In the genomic region with DNA sequence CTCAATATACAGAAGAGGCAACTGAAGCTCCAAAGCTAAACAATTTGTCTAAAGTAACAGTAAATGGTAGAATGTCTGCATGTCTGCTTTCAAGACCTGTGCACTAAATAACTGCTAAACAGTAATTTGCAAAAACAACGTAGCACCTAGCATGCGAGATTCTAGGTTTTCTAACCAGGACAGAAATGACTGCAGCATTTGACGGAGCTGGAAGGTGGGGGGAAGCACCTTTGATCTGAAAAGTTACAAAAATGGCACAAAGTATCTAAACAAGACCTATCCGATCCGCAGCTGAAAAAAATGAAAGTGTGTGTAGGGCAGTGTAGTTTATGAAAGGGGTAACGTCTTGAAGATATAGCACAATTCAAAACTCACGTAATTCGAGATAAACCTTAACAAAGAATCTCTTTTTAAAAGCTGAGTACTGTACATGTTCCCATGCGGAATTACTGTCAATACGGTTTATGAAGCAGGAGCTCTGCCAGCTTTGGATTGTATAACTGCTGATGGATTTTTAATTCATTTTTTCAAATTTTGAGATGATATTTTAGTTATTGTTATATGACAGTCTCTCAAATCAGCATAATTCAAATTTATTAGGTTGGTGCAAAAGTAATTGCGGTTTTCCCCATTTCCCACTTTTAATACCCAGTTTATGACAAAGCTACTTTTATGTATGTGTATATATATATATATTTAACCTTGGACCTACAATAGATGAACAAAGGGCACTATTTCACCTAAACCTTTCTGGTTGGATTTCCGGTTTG, we compare ENCODE assay signal across 8 cellular contexts. TPM values are rescaled to one million over a fixed set of nuclear protein-coding genes. Genes with fewer than 3 reads are reported as not detected.
A peak's percentile ranks its signal among the peaks of the same experiment; 100 is the strongest.
DNase-seq lines count a peak whose midpoint lies in the region; ATAC-seq and TF ChIP-seq lines count a peak whose summit lies in the region.

No MANE protein-coding gene starts in this region.

- TF ChIP-seq CTCF in AG04449 (IDR thresholded peaks at IDR 0.05; ENCODE audit: insufficient read depth, low read length, missing control alignments) (no peak), brain (conservative IDR thresholded peaks at IDR 0.05) (no peak)

- CTCF ChIA-PET in AG04449 (lab: Yijun Ruan, JAX) = interaction anchor here (0.7 to 16.1 kb wide), 15 partner anchors 8 to 496 kb away, joined by 3 to 177 read pairs (median 5); a partner anchor contains a TSS

- H3K4me3 ChIP-seq in AG04449 (ENCODE audit: low read depth, low read length) (peak overlapping the region; percentile 64), mucosa of stomach (ENCODE audit: low read length) (no peak overlapping the region)

- H3K9ac ChIP-seq in mucosa of stomach (ENCODE audit: low read length) = peak overlapping the region; percentile 63

- H3K9me3 Mint-ChIP-seq in brain = no peaks in the 10 kb centered on the region

- H3K4me1 ChIP-seq in mucosa of stomach (ENCODE audit: control insufficient read depth, insufficient read depth, low read length) = peaks cover 11% of the 10 kb centered on the region

- H3K4me3 Mint-ChIP-seq in brain = peak overlapping the region; percentile 85 to 96 (median 88)

- peak overlapping the region; percentile 8 to 83 (median 22) for H3K27ac Mint-ChIP-seq in brain

- peaks cover 80% of the 10 kb centered on the region for H3K4me1 Mint-ChIP-seq in brain

- POLR2A ChIA-PET in AG04449 (lab: Yijun Ruan, JAX) = interaction anchor here (0.5 to 1.5 kb wide), 3 partner anchors 31 to 290 kb away, joined by 3 to 4 read pairs (median 4); a partner anchor contains a TSS

- DNase-seq in AG04449 (ENCODE audit: low read depth, low spot score) (no peak), NCI-H1092 treated with DMSO at 0.1 percent for 48 hours (lab: John Stamatoyannopoulos, UW) (no peak), ureter (ENCODE audit: low spot score) (no peak), SHP77 (lab: John Stamatoyannopoulos, UW) (no peak)

- no peaks in the 10 kb centered on the region for H3K36me3 Mint-ChIP-seq in brain

- H3K27me3 Mint-ChIP-seq in brain = peaks cover 16% of the 10 kb centered on the region

- peak; percentile 7 for ATAC-seq in HG02840 (IDR thresholded peaks at IDR 0.05; ENCODE audit: low FRiP score, unreplicated experiment)
- no peak for ATAC-seq in GM21619 (IDR thresholded peaks at IDR 0.05; ENCODE audit: unreplicated experiment)

- H3K27me3 ChIP-seq in mucosa of stomach (ENCODE audit: control insufficient read depth, insufficient read depth, low read length) = no peaks in the 10 kb centered on the region

- no peaks in the 10 kb centered on the region for H3K36me3 ChIP-seq in mucosa of stomach (ENCODE audit: control insufficient read depth, insufficient read depth, low read length)

- no peaks in the 10 kb centered on the region for H3K9me3 ChIP-seq in mucosa of stomach (ENCODE audit: control insufficient read depth, low read length)

RNA-seq across cellular contexts. Expression of a gene that starts 1.1 kb away (rescaled TPM):
- 6.4 TPM for polyA plus RNA-seq in brain (ENCODE audit: insufficient read depth, low read depth, low replicate concordance)
- 43.6 TPM for total RNA-seq in ureter

RNA-seq across cellular contexts. Expression of a gene that starts 53.8 kb away (rescaled TPM):
- polyA plus RNA-seq in brain (ENCODE audit: insufficient read depth, low read depth, low replicate concordance) = 187 TPM
- 290 TPM for total RNA-seq in ureter
